In the genomic region with DNA sequence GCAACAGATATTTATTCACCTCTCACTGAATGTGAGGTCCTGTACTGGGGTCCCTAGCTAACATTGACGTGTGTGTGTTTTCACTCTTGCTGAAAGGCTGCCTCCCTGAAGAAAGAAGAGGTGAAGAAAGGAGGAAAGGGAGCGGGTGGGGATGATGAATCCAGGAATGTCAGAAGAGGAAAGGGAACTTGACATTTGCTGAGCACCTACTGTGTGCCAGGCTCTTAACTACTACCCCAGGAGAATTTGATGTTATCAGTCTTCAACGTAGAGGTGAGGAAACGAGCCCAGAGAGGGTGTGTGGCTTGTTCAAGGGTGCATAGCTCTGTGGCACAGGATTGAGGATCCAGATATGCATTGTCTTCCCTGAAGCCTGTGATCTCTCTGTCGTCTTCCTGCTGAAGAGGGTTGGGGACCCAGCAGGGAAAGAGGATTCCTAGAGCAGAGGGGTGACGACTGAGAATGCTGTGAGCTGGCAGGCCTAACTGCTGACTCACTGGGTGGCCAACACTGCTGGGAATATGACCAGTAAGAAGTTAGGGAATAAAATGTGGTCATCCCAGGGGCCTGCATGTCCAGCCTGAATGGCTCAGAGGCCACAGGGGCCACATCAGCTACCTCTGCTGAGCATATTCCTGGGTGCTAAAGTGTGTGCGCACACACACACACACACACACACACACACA, we compare ENCODE assay signal across 18 cellular contexts. TPM values are rescaled to one million over a fixed set of nuclear protein-coding genes. Genes with fewer than 3 reads are reported as not detected.
DNase-seq lines count a peak whose midpoint lies in the region; ATAC-seq, FAIRE-seq and TF ChIP-seq lines count a peak whose summit lies in the region.
"Had no signal": no experiment of that assay in that cellular context is flagged by ENCODE, and none has a peak within 500 bp of the region (broad histone marks: within the 10 kb centered on the region; RNA-seq: fewer than 3 reads in every experiment).

No MANE protein-coding gene starts in this region.

- H3K27ac Mint-ChIP-seq in nephron progenitor cell, result no peak overlapping the region
- H3K27ac Mint-ChIP-seq: activated CD8-positive, alpha-beta memory T cell treated with anti-CD3 and anti-CD28 coated beads, Interleukin-2, amount 10 ng/mL, durations not matched to agents 7 days and 5 days; naive B cell had no signal

- no peaks in the 10 kb centered on the region for H3K9me3 Mint-ChIP-seq in nephron progenitor cell
- H3K9me3 Mint-ChIP-seq: CD14-positive monocyte; central memory CD8-positive, alpha-beta T cell; naive B cell had no signal

- no peaks in the 10 kb centered on the region for H3K79me2 ChIP-seq in mesendoderm (ENCODE audit: control insufficient read depth, insufficient read depth, low read length)

- H3K56ac ChIP-seq in mesendoderm (ENCODE audit: low read length), result no peak overlapping the region

- H3K4me3 ChIP-seq in brain microvascular endothelial cell (ENCODE audit: low read depth, low read length) (no peak overlapping the region), mesendoderm (ENCODE audit: low read length) (no peak overlapping the region)

- H3K4ac ChIP-seq in mesendoderm (ENCODE audit: low read depth, low read length), result no peak overlapping the region

- H3K27me3 ChIP-seq in brain microvascular endothelial cell (replicated peaks), result no peaks in the 10 kb centered on the region
- no peaks in the 10 kb centered on the region for H3K27me3 ChIP-seq in mesendoderm (ENCODE audit: insufficient read depth, low read length, poor library complexity)

- H4K5ac ChIP-seq in mesendoderm (ENCODE audit: low read length), result no peak overlapping the region

- no peaks in the 10 kb centered on the region for H3K4me1 ChIP-seq in mesendoderm (ENCODE audit: control insufficient read depth, low read depth, low read length)

- no peak overlapping the region for H3K18ac ChIP-seq in mesendoderm (ENCODE audit: low read length)

- no peaks in the 10 kb centered on the region for H3K36me3 Mint-ChIP-seq in nephron progenitor cell (ENCODE audit: low read depth)
- H3K36me3 Mint-ChIP-seq: activated CD8-positive, alpha-beta memory T cell treated with anti-CD3 and anti-CD28 coated beads, Interleukin-2, amount 10 ng/mL, durations not matched to agents 7 days and 5 days; CD14-positive monocyte; naive B cell had no signal

- H2BK120ac ChIP-seq in mesendoderm (ENCODE audit: low read depth, low read length), result no peak overlapping the region

- in situ Hi-C loops in brain microvascular endothelial cell (cut with HindIII; ENCODE audit: low pct_ligation_motif_present, low sequenced_read_pairs), result no loop called here

- no peak overlapping the region for H3K4me2 ChIP-seq in mesendoderm (ENCODE audit: low read length)

- H3K9ac ChIP-seq in mesendoderm (ENCODE audit: low read length), result no peak overlapping the region

- H4K8ac ChIP-seq in mesendoderm (ENCODE audit: low read depth, low read length), result no peak overlapping the region

- no peak overlapping the region for H2AK5ac ChIP-seq in mesendoderm (ENCODE audit: low read length)

- FAIRE-seq in HTR-8/SVneo (lab: Jason Lieb, UNC), result peak; percentile 62

- no peak overlapping the region for H3K23ac ChIP-seq in mesendoderm (ENCODE audit: low read length)

- TF ChIP-seq CTCF in brain microvascular endothelial cell (IDR thresholded peaks at IDR 0.05; ENCODE audit: low read depth, low read length, missing control alignments), result no peak
- no peak for TF ChIP-seq CTCF in nephron progenitor cell (IDR thresholded peaks at IDR 0.05)

- H2BK15ac ChIP-seq in mesendoderm (replicated peaks; ENCODE audit: low read depth), result no peak overlapping the region

- DNase-seq in AG20443 (ENCODE audit: low spot score) (peak; percentile 43), HTR-8/SVneo (ENCODE audit: insufficient read length, low spot score) (peak; percentile 70), brain microvascular endothelial cell (peak; percentile 66), mesendoderm (peak; percentile 82), nephron progenitor cell (no peak), NCI-H1417 treated with DMSO at 0.1 percent for 48 hours (lab: John Stamatoyannopoulos, UW) (no peak), NCI-H82 treated with DMSO at 0.1 percent for 48 hours (lab: John Stamatoyannopoulos, UW; ENCODE audit: unreplicated experiment) (no peak)
- DNase-seq: activated CD8-positive, alpha-beta memory T cell treated with anti-CD3 and anti-CD28 coated beads, Interleukin-2, amount 10 ng/mL, durations not matched to agents 7 days and 5 days; KG1; naive B cell; NCI-H1436 treated with DMSO at 0.1 percent for 48 hours; NCI-H510A; OCI-M1; WERI-Rb-1 had no signal

- H3K27me3 Mint-ChIP-seq in nephron progenitor cell (ENCODE audit: low read depth, poor library complexity), result peaks cover 58% of the 10 kb centered on the region
- H3K27me3 Mint-ChIP-seq: central memory CD8-positive, alpha-beta T cell had no signal

- H3K4me3 Mint-ChIP-seq in nephron progenitor cell, result no peak overlapping the region
- H3K4me3 Mint-ChIP-seq: activated CD8-positive, alpha-beta memory T cell treated with anti-CD3 and anti-CD28 coated beads, Interleukin-2, amount 10 ng/mL, durations not matched to agents 7 days and 5 days; CD14-positive monocyte; central memory CD8-positive, alpha-beta T cell; naive B cell had no signal

- no peak overlapping the region for H3K27ac ChIP-seq in brain microvascular endothelial cell
- no peak overlapping the region for H3K27ac ChIP-seq in mesendoderm (ENCODE audit: low read depth, low read length)
- H3K27ac ChIP-seq: WERI-Rb-1 had no signal

- H3K36me3 ChIP-seq in brain microvascular endothelial cell (replicated peaks) (no peaks in the 10 kb centered on the region), mesendoderm (ENCODE audit: control insufficient read depth, insufficient read depth, low read length) (no peaks in the 10 kb centered on the region)
- H3K36me3 ChIP-seq: WERI-Rb-1 had no signal

- H2BK5ac ChIP-seq in mesendoderm (ENCODE audit: low read length), result no peak overlapping the region

- WGBS in mesendoderm (ENCODE audit: extremely low coverage, insufficient coverage, low lambda C conversion rate), result no CpG with 5 or more reads among the region's 7 CpGs

- H3K4me1 Mint-ChIP-seq in nephron progenitor cell, result peaks cover 8% of the 10 kb centered on the region
- H3K4me1 Mint-ChIP-seq: activated CD8-positive, alpha-beta memory T cell treated with anti-CD3 and anti-CD28 coated beads, Interleukin-2, amount 10 ng/mL, durations not matched to agents 7 days and 5 days; CD14-positive monocyte; central memory CD8-positive, alpha-beta T cell; naive B cell had no signal

- ATAC-seq in HG02840 (IDR thresholded peaks at IDR 0.05; ENCODE audit: low FRiP score, unreplicated experiment), result no peak
- ATAC-seq: activated CD8-positive, alpha-beta memory T cell treated with anti-CD3 and anti-CD28 coated beads, Interleukin-2, amount 10 ng/mL, durations not matched to agents 7 days and 5 days; left lobe of liver had no signal

- no peaks in the 10 kb centered on the region for H3K79me1 ChIP-seq in mesendoderm (ENCODE audit: low read length)

RNA-seq across cellular contexts. Expression of a gene that starts 6.6 kb away (rescaled TPM):
- 0.29 TPM for polyA plus RNA-seq in mesendoderm (2013, experiment 1 of 2)
- polyA plus RNA-seq in mesendoderm (2013, experiment 2 of 2), result 0.27 TPM
- polyA plus RNA-seq: CD14-positive monocyte had no signal

Comparison
In these comparisons a context has a peak if more than half of its experiments do, and no peak if none do; other contexts are left out.
1. DNase-seq: peak in AG20443 (single experiment), HTR-8/SVneo (single experiment), brain microvascular endothelial cell (single experiment) and mesendoderm (single experiment); none in nephron progenitor cell (single experiment), NCI-H1417 treated with DMSO at 0.1 percent for 48 hours (single experiment) and NCI-H82 treated with DMSO at 0.1 percent for 48 hours (single experiment).